Comparison of ENCODE assay signal across 11 cellular contexts in the genomic region with DNA sequence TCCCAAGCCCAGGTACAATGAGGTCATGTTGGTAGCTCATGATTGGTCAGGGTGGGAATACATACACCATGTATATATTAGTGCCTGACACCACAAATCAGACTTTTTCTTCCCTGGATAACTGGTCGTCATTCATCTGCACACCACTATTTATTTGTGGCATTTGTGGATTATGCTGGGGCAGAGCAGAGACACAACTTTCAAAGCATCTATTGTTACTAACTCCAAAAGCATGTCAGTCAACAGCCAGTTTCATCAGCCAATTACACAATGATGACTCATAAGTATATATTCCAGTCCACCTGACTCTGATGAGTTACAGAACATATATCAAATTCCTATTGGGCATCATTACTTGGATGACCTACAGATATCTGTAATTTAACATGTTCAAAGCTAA.
DNase-seq lines count a peak whose midpoint lies in the region; ATAC-seq and TF ChIP-seq lines count a peak whose summit lies in the region.
"Had no signal": no experiment of that assay in that cellular context is flagged by ENCODE, and none has a peak within 500 bp of the region (broad histone marks: within the 10 kb centered on the region; RNA-seq: fewer than 3 reads in every experiment).

No MANE protein-coding gene starts in this region.

- CTCF ChIA-PET in CD4-positive, alpha-beta T cell (lab: Charles Lee), result no interaction called here

- H3K4me1 ChIP-seq in gastroesophageal sphincter, result no peaks in the 10 kb centered on the region
- H3K4me1 ChIP-seq: suprapubic skin had no signal

- 70 to 100% methylated on average over 1 of the region's 1 CpG for WGBS in gastroesophageal sphincter (ENCODE audit: low coverage in 1 of 2), 2 donors

- ATAC-seq in gastroesophageal sphincter, result no peak
- ATAC-seq in CD4-positive, alpha-beta T cell (ENCODE audit: poor library complexity), result no peak
- ATAC-seq: activated CD8-positive, alpha-beta T cell treated with anti-CD3 and anti-CD28 coated beads, Interleukin-2, amount 10 ng/mL, durations not matched to agents 7 days and 5 days had no signal

- H3K27ac ChIP-seq in gastroesophageal sphincter, result no peak overlapping the region
- H3K27ac ChIP-seq in CD4-positive, alpha-beta T cell (ENCODE audit: low read depth, low read length), result no peak overlapping the region
- H3K27ac ChIP-seq: suprapubic skin had no signal

- no peaks in the 10 kb centered on the region for H3K9me3 ChIP-seq in gastroesophageal sphincter
- no peaks in the 10 kb centered on the region for H3K9me3 ChIP-seq in CD4-positive, alpha-beta T cell (ENCODE audit: control insufficient read depth, low read length)
- H3K9me3 ChIP-seq: suprapubic skin had no signal

- H3K27me3 Mint-ChIP-seq in CD4-positive, alpha-beta T cell, result no peaks in the 10 kb centered on the region
- H3K27me3 Mint-ChIP-seq in mesothelial cell of epicardium (ENCODE audit: low read depth), result no peaks in the 10 kb centered on the region
- H3K27me3 Mint-ChIP-seq: activated naive CD4-positive, alpha-beta T cell treated with anti-CD3 and anti-CD28 coated beads, Interleukin-2, amount 10 ng/mL, durations not matched to agents 7 days and 5 days had no signal

- no peak overlapping the region for H3K4me3 Mint-ChIP-seq in CD4-positive, alpha-beta T cell
- no peak overlapping the region for H3K4me3 Mint-ChIP-seq in mesothelial cell of epicardium
- H3K4me3 Mint-ChIP-seq: activated CD8-positive, alpha-beta T cell treated with anti-CD3 and anti-CD28 coated beads, Interleukin-2, amount 10 ng/mL, durations not matched to agents 7 days and 5 days; activated naive CD4-positive, alpha-beta T cell treated with anti-CD3 and anti-CD28 coated beads, Interleukin-2, amount 10 ng/mL, durations not matched to agents 7 days and 5 days had no signal

- POLR2A ChIA-PET in CD4-positive, alpha-beta T cell (lab: Charles Lee), result no interaction called here

- no peak overlapping the region for H3K4me3 ChIP-seq in cardiac fibroblast (replicated peaks in 1 of 2; ENCODE audit: low read depth in 2 of 2, low read length in 2 of 2)
- no peak overlapping the region for H3K4me3 ChIP-seq in gastroesophageal sphincter
- H3K4me3 ChIP-seq: suprapubic skin had no signal

- no peak overlapping the region for H3K27ac Mint-ChIP-seq in CD4-positive, alpha-beta T cell
- no peak overlapping the region for H3K27ac Mint-ChIP-seq in mesothelial cell of epicardium
- H3K27ac Mint-ChIP-seq: activated CD8-positive, alpha-beta T cell treated with anti-CD3 and anti-CD28 coated beads, Interleukin-2, amount 10 ng/mL, durations not matched to agents 7 days and 5 days; activated naive CD4-positive, alpha-beta T cell treated with anti-CD3 and anti-CD28 coated beads, Interleukin-2, amount 10 ng/mL, durations not matched to agents 7 days and 5 days had no signal

- intact Hi-C loops in CD4-positive, alpha-beta T cell (cut with DNase I, micrococcal nuclease), result no loop called here

- no peaks in the 10 kb centered on the region for H3K27me3 ChIP-seq in gastroesophageal sphincter
- no peaks in the 10 kb centered on the region for H3K27me3 ChIP-seq in CD4-positive, alpha-beta T cell (ENCODE audit: control insufficient read depth, insufficient read depth, low read length)
- H3K27me3 ChIP-seq: suprapubic skin had no signal

- DNase-seq in HCEC 1CT (peak; percentile 85), NCI-H69 (lab: John Stamatoyannopoulos, UW) (peak; percentile 32), cardiac fibroblast (ENCODE audit: low read depth in 2 of 2) (peak; percentile 5 to 60), non-pigmented ciliary epithelial cell (ENCODE audit: low read depth) (peak; percentile 38), mesothelial cell of epicardium (ENCODE audit: low spot score in 2 of 2, unreplicated experiment in 2 of 2) (no peak), NCI-H345 treated with DMSO at 0.1 percent for 48 hours (lab: John Stamatoyannopoulos, UW; ENCODE audit: unreplicated experiment) (no peak)
- DNase-seq in CD4-positive, alpha-beta T cell, result no peak
- DNase-seq: activated CD8-positive, alpha-beta T cell treated with anti-CD3 and anti-CD28 coated beads, Interleukin-2, amount 10 ng/mL, durations not matched to agents 7 days and 5 days; activated naive CD4-positive, alpha-beta T cell treated with anti-CD3 and anti-CD28 coated beads, Interleukin-2, amount 10 ng/mL, durations not matched to agents 7 days and 5 days had no signal

- TF ChIP-seq POLR2A in gastroesophageal sphincter (IDR thresholded peaks at IDR 0.05), result no peak

- H3K36me3 Mint-ChIP-seq in CD4-positive, alpha-beta T cell (ENCODE audit: low read depth), result no peaks in the 10 kb centered on the region
- H3K36me3 Mint-ChIP-seq in mesothelial cell of epicardium, result no peaks in the 10 kb centered on the region
- H3K36me3 Mint-ChIP-seq: activated naive CD4-positive, alpha-beta T cell treated with anti-CD3 and anti-CD28 coated beads, Interleukin-2, amount 10 ng/mL, durations not matched to agents 7 days and 5 days had no signal

- no peak for TF ChIP-seq EP300 in gastroesophageal sphincter (IDR thresholded peaks at IDR 0.05)

- H3K9me3 Mint-ChIP-seq in CD4-positive, alpha-beta T cell, result no peaks in the 10 kb centered on the region
- H3K9me3 Mint-ChIP-seq in mesothelial cell of epicardium, result peaks cover 4% of the 10 kb centered on the region
- H3K9me3 Mint-ChIP-seq: activated naive CD4-positive, alpha-beta T cell treated with anti-CD3 and anti-CD28 coated beads, Interleukin-2, amount 10 ng/mL, durations not matched to agents 7 days and 5 days had no signal

- no peaks in the 10 kb centered on the region for H3K36me3 ChIP-seq in gastroesophageal sphincter
- H3K36me3 ChIP-seq: suprapubic skin had no signal

- no peaks in the 10 kb centered on the region for H3K4me1 Mint-ChIP-seq in CD4-positive, alpha-beta T cell (ENCODE audit: low read depth)
- no peaks in the 10 kb centered on the region for H3K4me1 Mint-ChIP-seq in mesothelial cell of epicardium
- H3K4me1 Mint-ChIP-seq: activated naive CD4-positive, alpha-beta T cell treated with anti-CD3 and anti-CD28 coated beads, Interleukin-2, amount 10 ng/mL, durations not matched to agents 7 days and 5 days had no signal

- TF ChIP-seq CTCF in cardiac fibroblast (IDR thresholded peaks at IDR 0.05; ENCODE audit: low read depth, low read length), result no peak
- no peak for TF ChIP-seq CTCF in gastroesophageal sphincter (IDR thresholded peaks at IDR 0.05)
- TF ChIP-seq CTCF in CD4-positive, alpha-beta T cell (IDR thresholded peaks at IDR 0.05), result no peak
- no peak for TF ChIP-seq CTCF in mesothelial cell of epicardium (IDR thresholded peaks at IDR 0.05; ENCODE audit: unreplicated experiment)

Comparison
In these comparisons a context has a peak if more than half of its experiments do, and no peak if none do; other contexts are left out.
1. DNase-seq: peak in HCEC 1CT (single experiment), NCI-H69 (single experiment), cardiac fibroblast (2 of 2) and non-pigmented ciliary epithelial cell (single experiment); none in CD4-positive, alpha-beta T cell (0 of 10), mesothelial cell of epicardium (0 of 2) and NCI-H345 treated with DMSO at 0.1 percent for 48 hours (single experiment).